35 cellular contexts compared by ENCODE assay signal in genomic region chr4:150561338-150561737, GRCh38. TPM values are rescaled to one million over a fixed set of nuclear protein-coding genes. Genes with fewer than 3 reads are reported as not detected.
"Had no signal": no experiment of that assay in that cellular context is flagged by ENCODE, and none has a peak within 500 bp of the region (broad histone marks: within the 10 kb centered on the region; RNA-seq: fewer than 3 reads in every experiment).

No MANE protein-coding gene starts in this region.

- H3K9me3 ChIP-seq: gastrocnemius medialis had no signal

- H3K4me1 ChIP-seq: foreskin keratinocyte, gastrocnemius medialis, heart right ventricle had no signal

- ATAC-seq: activated T-helper 17 cell treated with anti-CD3 and anti-CD28 coated beads, Interleukin-2, amount 50 U/mL, for 72 hours; esophagus mucosa; foreskin keratinocyte; gastrocnemius medialis; heart right ventricle; T-helper 17 cell; WTC11 had no signal

- H3K4me3 ChIP-seq: coronary artery, dorsolateral prefrontal cortex, gastrocnemius medialis, heart right ventricle, hepatocyte had no signal

- FAIRE-seq: astrocyte, bronchial epithelial cell had no signal

- DNase-seq: activated CD4-positive, alpha-beta memory T cell treated with anti-CD3 and anti-CD28 coated beads, Interleukin-2, amount 10 ng/mL, durations not matched to agents 7 days and 5 days; activated CD4-positive, alpha-beta T cell treated with anti-CD3 and anti-CD28 coated beads for 1 hour; activated CD4-positive, alpha-beta T cell treated with anti-CD3 and anti-CD28 coated beads for 4 hours; activated CD4-positive, alpha-beta T cell treated with anti-CD3 and anti-CD28 coated beads, Interleukin-2, amount 10 ng/mL, durations not matched to agents 7 days and 5 days; activated CD4-positive, alpha-beta T cell treated with anti-CD3 and anti-CD28 coated beads, Interleukin-2, amount 50 U/mL, for 4 hours; activated CD8-positive, alpha-beta memory T cell treated with anti-CD3 and anti-CD28 coated beads, Interleukin-2, amount 50 U/mL, for 48 hours; activated effector memory CD4-positive, alpha-beta T cell treated with Interleukin-2 at 50 U/mL for 16 hours; activated gamma-delta T cell treated with Interleukin-2 at 50 U/mL for 16 hours; activated naive CD4-positive, alpha-beta T cell treated with anti-CD3 and anti-CD28 coated beads, Interleukin-2, amount 50 U/mL, for 16 hours; activated naive CD4-positive, alpha-beta T cell treated with Interleukin-2 at 50 U/mL for 16 hours; activated T-cell treated with anti-CD3 and anti-CD28 coated beads for 4 hours; activated T-cell treated with anti-CD3 and anti-CD28 coated beads, Interleukin-2, amount 50 U/mL, for 24 hours; activated T-cell treated with anti-CD3 and anti-CD28 coated beads, Interleukin-2, amount 50 U/mL, for 72 hours; amniotic stem cell; anterior cingulate cortex; brain microvascular endothelial cell; dorsolateral prefrontal cortex; effector memory CD4-positive, alpha-beta T cell; endodermal cell; foreskin keratinocyte; gastrocnemius medialis; heart right ventricle; T-helper 17 cell; T1000 had no signal

- H3K27me3 Mint-ChIP-seq: activated CD4-positive, alpha-beta memory T cell treated with anti-CD3 and anti-CD28 coated beads, Interleukin-2, amount 10 ng/mL, durations not matched to agents 7 days and 5 days; activated CD4-positive, alpha-beta T cell treated with anti-CD3 and anti-CD28 coated beads, Interleukin-2, amount 10 ng/mL, durations not matched to agents 7 days and 5 days; activated naive CD8-positive, alpha-beta T cell; activated T-cell treated with anti-CD3 and anti-CD28 coated beads, Interleukin-2, amount 50 U/mL, for 24 hours; activated T-helper 17 cell treated with anti-CD3 and anti-CD28 coated beads, Interleukin-2, amount 50 U/mL, for 72 hours; central memory CD8-positive, alpha-beta T cell; dendritic cell treated with granulocyte-macrophage colony-stimulating factor and Interleukin-4, amounts not matched to agents 40 ng/mL and 50 ng/mL, for 4 days; T-helper 17 cell had no signal

- H3K27me3 ChIP-seq: brain microvascular endothelial cell, dorsolateral prefrontal cortex, foreskin keratinocyte, gastrocnemius medialis, heart right ventricle, hepatocyte had no signal

- H3K27ac ChIP-seq: brain microvascular endothelial cell, coronary artery, dorsolateral prefrontal cortex, foreskin keratinocyte, gastrocnemius medialis, heart right ventricle, hepatocyte had no signal

- H3K4me1 Mint-ChIP-seq: activated CD4-positive, alpha-beta memory T cell treated with anti-CD3 and anti-CD28 coated beads, Interleukin-2, amount 10 ng/mL, durations not matched to agents 7 days and 5 days; activated CD4-positive, alpha-beta T cell treated with anti-CD3 and anti-CD28 coated beads, Interleukin-2, amount 10 ng/mL, durations not matched to agents 7 days and 5 days; endodermal cell; WTC11 had no signal

- H2AFZ ChIP-seq: hepatocyte had no signal

- H3K79me2 ChIP-seq: hepatocyte had no signal

- H3K27ac Mint-ChIP-seq: activated CD4-positive, alpha-beta memory T cell treated with anti-CD3 and anti-CD28 coated beads, Interleukin-2, amount 10 ng/mL, durations not matched to agents 7 days and 5 days; activated CD4-positive, alpha-beta T cell treated with anti-CD3 and anti-CD28 coated beads, Interleukin-2, amount 10 ng/mL, durations not matched to agents 7 days and 5 days; activated naive CD8-positive, alpha-beta T cell; activated T-cell treated with anti-CD3 and anti-CD28 coated beads, Interleukin-2, amount 50 U/mL, for 24 hours; activated T-cell treated with anti-CD3 and anti-CD28 coated beads, Interleukin-2, amount 50 U/mL, for 72 hours; activated T-helper 17 cell treated with anti-CD3 and anti-CD28 coated beads, Interleukin-2, amount 50 U/mL, for 72 hours; dendritic cell treated with granulocyte-macrophage colony-stimulating factor and Interleukin-4, amounts not matched to agents 40 ng/mL and 50 ng/mL, for 4 days; endodermal cell; T-helper 17 cell; T-helper 2 cell treated with Interferon-gamma antibody and Interleukin-4, amounts not matched to agents 5 μg/mL and 100 μg/mL, for 36 hours had no signal

- H3K4me3 Mint-ChIP-seq: activated CD4-positive, alpha-beta memory T cell treated with anti-CD3 and anti-CD28 coated beads, Interleukin-2, amount 10 ng/mL, durations not matched to agents 7 days and 5 days; activated CD4-positive, alpha-beta T cell treated with anti-CD3 and anti-CD28 coated beads, Interleukin-2, amount 10 ng/mL, durations not matched to agents 7 days and 5 days; activated naive CD8-positive, alpha-beta T cell; activated T-cell treated with anti-CD3 and anti-CD28 coated beads, Interleukin-2, amount 50 U/mL, for 24 hours; activated T-cell treated with anti-CD3 and anti-CD28 coated beads, Interleukin-2, amount 50 U/mL, for 72 hours; activated T-helper 17 cell treated with anti-CD3 and anti-CD28 coated beads, Interleukin-2, amount 50 U/mL, for 72 hours; central memory CD8-positive, alpha-beta T cell; dendritic cell treated with granulocyte-macrophage colony-stimulating factor and Interleukin-4, amounts not matched to agents 40 ng/mL and 50 ng/mL, for 4 days; endodermal cell; T-helper 17 cell; T-helper 2 cell treated with Interferon-gamma antibody and Interleukin-4, amounts not matched to agents 5 μg/mL and 100 μg/mL, for 36 hours; WTC11 had no signal

- H3K36me3 ChIP-seq: brain microvascular endothelial cell, gastrocnemius medialis had no signal

- H3K4me2 ChIP-seq: hepatocyte had no signal

RNA-seq across cellular contexts. Expression of gene MAB21L2, which starts 20.6 kb away (rescaled TPM):
- total RNA-seq: activated CD4-positive, alpha-beta memory T cell treated with anti-CD3 and anti-CD28 coated beads, Interleukin-2, amount 10 ng/mL, durations not matched to agents 7 days and 5 days; activated CD4-positive, alpha-beta T cell treated with anti-CD3 and anti-CD28 coated beads, Interleukin-2, amount 10 ng/mL, durations not matched to agents 7 days and 5 days; activated T-cell treated with anti-CD3 and anti-CD28 coated beads, Interleukin-2, amount 50 U/mL, for 72 hours; activated T-helper 17 cell treated with anti-CD3 and anti-CD28 coated beads, Interleukin-2, amount 50 U/mL, for 72 hours; bronchial epithelial cell; endodermal cell; esophagus mucosa; foreskin keratinocyte; T-helper 17 cell; WTC11 had no signal
- polyA plus RNA-seq: foreskin keratinocyte had no signal
